ENCODE assay signal across 16 cellular contexts in the genomic region with DNA sequence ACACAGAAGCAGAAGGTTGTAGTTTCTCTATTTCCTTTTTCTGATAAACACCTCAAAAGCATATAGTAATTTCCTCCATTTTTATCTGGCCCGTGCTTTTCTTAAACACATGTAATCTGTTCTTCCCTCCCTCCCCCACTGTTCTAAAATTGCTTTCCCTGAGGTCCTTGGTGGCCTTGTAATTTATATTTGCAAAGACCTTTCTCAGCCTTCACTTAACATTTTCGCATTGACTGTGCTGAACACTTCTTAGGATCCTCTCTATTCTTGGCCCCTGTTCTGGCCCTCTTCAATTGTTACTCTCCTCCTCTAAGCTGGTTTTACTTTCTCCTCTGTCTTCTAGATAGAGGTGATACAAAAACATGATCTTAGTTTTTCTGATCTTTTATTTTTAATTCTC. TPM values are rescaled to one million over a fixed set of nuclear protein-coding genes. Genes with fewer than 3 reads are reported as not detected.
"Had no signal": no experiment of that assay in that cellular context is flagged by ENCODE, and none has a peak within 500 bp of the region (broad histone marks: within the 10 kb centered on the region; RNA-seq: fewer than 3 reads in every experiment).

No MANE protein-coding gene starts in this region.

- FAIRE-seq: islet of Langerhans had no signal

- H3K9me3 ChIP-seq: heart right ventricle, left lung, stomach had no signal

- H3K27ac ChIP-seq: cardiac muscle cell, foreskin keratinocyte, heart right ventricle, left lung, stomach had no signal

- ATAC-seq: foreskin keratinocyte, heart right ventricle, left lung, sciatic nerve had no signal

- DNase-seq: activated CD4-positive, alpha-beta T cell treated with anti-CD3 and anti-CD28 coated beads, Interleukin-2, amount 50 U/mL, for 1 hour; activated CD4-positive, CD25-positive, alpha-beta regulatory T cell; activated naive CD4-positive, alpha-beta T cell treated with anti-CD3 and anti-CD28 coated beads, Interleukin-2, amount 10 ng/mL, durations not matched to agents 7 days and 5 days; foreskin keratinocyte; heart right ventricle; left lung; nephron progenitor cell; stimulated activated CD4-positive, alpha-beta T cell treated with anti-CD3 and anti-CD28 coated beads, Interleukin-12 subunit alpha, Interleukin-12 subunit beta, amount 100 ng/mL, for 4 hours; stimulated activated CD4-positive, alpha-beta T cell treated with anti-CD3 and anti-CD28 coated beads, Interleukin-2, amount 100 ng/mL, for 48 hours; stimulated activated CD8-positive, alpha-beta memory T cell treated with anti-CD3 and anti-CD28 coated beads, Interleukin-4, amount 100 ng/mL, for 48 hours; stomach had no signal

- H3K4me3 ChIP-seq: cardiac muscle cell, heart right ventricle, left lung, stomach had no signal

- H3K27me3 ChIP-seq: cardiac muscle cell, foreskin keratinocyte, heart right ventricle, left lung, stomach had no signal

- H3K4me1 ChIP-seq: foreskin keratinocyte, heart right ventricle, left lung, stomach had no signal

- H3K36me3 ChIP-seq: cardiac muscle cell, heart right ventricle, left lung, stomach had no signal

RNA-seq across cellular contexts. Expression of a gene that starts 28.3 kb away (rescaled TPM):
- total RNA-seq: activated T-helper 2 cell treated with anti-CD3 and anti-CD28 coated beads, Interferon-gamma antibody, Interleukin-2, Interleukin-4, amounts not matched to agents 10 μg/mL and 5 μg/mL and 100 μg/mL, durations not matched to agents 14 hours and 24 hours and 36 hours; foreskin keratinocyte; pulmonary artery endothelial cell had no signal
- polyA plus RNA-seq: foreskin keratinocyte had no signal
